1 cellular context compared by ENCODE assay signal in genomic region chr16:47143329-47143676, GRCh38.
TF ChIP-seq lines count a peak whose summit lies in the region.

No MANE protein-coding gene starts in this region.

TF ChIP-seq in K562, 482 proteins besides CTCF, POLR2A, EP300 and RAD21 (continued from another document and continues in another):
- TF ChIP-seq, protein P1, sequence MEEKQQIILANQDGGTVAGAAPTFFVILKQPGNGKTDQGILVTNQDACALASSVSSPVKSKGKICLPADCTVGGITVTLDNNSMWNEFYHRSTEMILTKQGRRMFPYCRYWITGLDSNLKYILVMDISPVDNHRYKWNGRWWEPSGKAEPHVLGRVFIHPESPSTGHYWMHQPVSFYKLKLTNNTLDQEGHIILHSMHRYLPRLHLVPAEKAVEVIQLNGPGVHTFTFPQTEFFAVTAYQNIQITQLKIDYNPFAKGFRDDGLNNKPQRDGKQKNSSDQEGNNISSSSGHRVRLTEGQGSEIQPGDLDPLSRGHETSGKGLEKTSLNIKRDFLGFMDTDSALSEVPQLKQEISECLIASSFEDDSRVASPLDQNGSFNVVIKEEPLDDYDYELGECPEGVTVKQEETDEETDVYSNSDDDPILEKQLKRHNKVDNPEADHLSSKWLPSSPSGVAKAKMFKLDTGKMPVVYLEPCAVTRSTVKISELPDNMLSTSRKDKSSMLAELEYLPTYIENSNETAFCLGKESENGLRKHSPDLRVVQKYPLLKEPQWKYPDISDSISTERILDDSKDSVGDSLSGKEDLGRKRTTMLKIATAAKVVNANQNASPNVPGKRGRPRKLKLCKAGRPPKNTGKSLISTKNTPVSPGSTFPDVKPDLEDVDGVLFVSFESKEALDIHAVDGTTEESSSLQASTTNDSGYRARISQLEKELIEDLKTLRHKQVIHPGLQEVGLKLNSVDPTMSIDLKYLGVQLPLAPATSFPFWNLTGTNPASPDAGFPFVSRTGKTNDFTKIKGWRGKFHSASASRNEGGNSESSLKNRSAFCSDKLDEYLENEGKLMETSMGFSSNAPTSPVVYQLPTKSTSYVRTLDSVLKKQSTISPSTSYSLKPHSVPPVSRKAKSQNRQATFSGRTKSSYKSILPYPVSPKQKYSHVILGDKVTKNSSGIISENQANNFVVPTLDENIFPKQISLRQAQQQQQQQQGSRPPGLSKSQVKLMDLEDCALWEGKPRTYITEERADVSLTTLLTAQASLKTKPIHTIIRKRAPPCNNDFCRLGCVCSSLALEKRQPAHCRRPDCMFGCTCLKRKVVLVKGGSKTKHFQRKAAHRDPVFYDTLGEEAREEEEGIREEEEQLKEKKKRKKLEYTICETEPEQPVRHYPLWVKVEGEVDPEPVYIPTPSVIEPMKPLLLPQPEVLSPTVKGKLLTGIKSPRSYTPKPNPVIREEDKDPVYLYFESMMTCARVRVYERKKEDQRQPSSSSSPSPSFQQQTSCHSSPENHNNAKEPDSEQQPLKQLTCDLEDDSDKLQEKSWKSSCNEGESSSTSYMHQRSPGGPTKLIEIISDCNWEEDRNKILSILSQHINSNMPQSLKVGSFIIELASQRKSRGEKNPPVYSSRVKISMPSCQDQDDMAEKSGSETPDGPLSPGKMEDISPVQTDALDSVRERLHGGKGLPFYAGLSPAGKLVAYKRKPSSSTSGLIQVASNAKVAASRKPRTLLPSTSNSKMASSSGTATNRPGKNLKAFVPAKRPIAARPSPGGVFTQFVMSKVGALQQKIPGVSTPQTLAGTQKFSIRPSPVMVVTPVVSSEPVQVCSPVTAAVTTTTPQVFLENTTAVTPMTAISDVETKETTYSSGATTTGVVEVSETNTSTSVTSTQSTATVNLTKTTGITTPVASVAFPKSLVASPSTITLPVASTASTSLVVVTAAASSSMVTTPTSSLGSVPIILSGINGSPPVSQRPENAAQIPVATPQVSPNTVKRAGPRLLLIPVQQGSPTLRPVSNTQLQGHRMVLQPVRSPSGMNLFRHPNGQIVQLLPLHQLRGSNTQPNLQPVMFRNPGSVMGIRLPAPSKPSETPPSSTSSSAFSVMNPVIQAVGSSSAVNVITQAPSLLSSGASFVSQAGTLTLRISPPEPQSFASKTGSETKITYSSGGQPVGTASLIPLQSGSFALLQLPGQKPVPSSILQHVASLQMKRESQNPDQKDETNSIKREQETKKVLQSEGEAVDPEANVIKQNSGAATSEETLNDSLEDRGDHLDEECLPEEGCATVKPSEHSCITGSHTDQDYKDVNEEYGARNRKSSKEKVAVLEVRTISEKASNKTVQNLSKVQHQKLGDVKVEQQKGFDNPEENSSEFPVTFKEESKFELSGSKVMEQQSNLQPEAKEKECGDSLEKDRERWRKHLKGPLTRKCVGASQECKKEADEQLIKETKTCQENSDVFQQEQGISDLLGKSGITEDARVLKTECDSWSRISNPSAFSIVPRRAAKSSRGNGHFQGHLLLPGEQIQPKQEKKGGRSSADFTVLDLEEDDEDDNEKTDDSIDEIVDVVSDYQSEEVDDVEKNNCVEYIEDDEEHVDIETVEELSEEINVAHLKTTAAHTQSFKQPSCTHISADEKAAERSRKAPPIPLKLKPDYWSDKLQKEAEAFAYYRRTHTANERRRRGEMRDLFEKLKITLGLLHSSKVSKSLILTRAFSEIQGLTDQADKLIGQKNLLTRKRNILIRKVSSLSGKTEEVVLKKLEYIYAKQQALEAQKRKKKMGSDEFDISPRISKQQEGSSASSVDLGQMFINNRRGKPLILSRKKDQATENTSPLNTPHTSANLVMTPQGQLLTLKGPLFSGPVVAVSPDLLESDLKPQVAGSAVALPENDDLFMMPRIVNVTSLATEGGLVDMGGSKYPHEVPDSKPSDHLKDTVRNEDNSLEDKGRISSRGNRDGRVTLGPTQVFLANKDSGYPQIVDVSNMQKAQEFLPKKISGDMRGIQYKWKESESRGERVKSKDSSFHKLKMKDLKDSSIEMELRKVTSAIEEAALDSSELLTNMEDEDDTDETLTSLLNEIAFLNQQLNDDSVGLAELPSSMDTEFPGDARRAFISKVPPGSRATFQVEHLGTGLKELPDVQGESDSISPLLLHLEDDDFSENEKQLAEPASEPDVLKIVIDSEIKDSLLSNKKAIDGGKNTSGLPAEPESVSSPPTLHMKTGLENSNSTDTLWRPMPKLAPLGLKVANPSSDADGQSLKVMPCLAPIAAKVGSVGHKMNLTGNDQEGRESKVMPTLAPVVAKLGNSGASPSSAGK (IDR thresholded peaks at IDR 0.05) = peak; percentile 56; the same call in 1 of the 2 replicates
- TF ChIP-seq TARDBP (IDR thresholded peaks at IDR 0.05) = no peak
- no peak for TF ChIP-seq ZNF444 (CRISPR knock-in tag; IDR thresholded peaks at IDR 0.05)
- TF ChIP-seq MTF1 (CRISPR knock-in tag; IDR thresholded peaks at IDR 0.05; ENCODE audit: borderline replicate concordance) = no peak
- TF ChIP-seq, protein P2, sequence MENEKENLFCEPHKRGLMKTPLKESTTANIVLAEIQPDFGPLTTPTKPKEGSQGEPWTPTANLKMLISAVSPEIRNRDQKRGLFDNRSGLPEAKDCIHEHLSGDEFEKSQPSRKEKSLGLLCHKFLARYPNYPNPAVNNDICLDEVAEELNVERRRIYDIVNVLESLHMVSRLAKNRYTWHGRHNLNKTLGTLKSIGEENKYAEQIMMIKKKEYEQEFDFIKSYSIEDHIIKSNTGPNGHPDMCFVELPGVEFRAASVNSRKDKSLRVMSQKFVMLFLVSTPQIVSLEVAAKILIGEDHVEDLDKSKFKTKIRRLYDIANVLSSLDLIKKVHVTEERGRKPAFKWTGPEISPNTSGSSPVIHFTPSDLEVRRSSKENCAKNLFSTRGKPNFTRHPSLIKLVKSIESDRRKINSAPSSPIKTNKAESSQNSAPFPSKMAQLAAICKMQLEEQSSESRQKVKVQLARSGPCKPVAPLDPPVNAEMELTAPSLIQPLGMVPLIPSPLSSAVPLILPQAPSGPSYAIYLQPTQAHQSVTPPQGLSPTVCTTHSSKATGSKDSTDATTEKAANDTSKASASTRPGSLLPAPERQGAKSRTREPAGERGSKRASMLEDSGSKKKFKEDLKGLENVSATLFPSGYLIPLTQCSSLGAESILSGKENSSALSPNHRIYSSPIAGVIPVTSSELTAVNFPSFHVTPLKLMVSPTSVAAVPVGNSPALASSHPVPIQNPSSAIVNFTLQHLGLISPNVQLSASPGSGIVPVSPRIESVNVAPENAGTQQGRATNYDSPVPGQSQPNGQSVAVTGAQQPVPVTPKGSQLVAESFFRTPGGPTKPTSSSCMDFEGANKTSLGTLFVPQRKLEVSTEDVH (IDR thresholded peaks at IDR 0.05; ENCODE audit: low read depth, partially characterized antibody) = no peak
- no peak for TF ChIP-seq ZFP1 (CRISPR knock-in tag; IDR thresholded peaks at IDR 0.05)
- TF ChIP-seq, protein P3, sequence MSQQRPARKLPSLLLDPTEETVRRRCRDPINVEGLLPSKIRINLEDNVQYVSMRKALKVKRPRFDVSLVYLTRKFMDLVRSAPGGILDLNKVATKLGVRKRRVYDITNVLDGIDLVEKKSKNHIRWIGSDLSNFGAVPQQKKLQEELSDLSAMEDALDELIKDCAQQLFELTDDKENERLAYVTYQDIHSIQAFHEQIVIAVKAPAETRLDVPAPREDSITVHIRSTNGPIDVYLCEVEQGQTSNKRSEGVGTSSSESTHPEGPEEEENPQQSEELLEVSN (IDR thresholded peaks at IDR 0.05; ENCODE audit: borderline replicate concordance in 1 of 2, extremely low read depth in 1 of 2, insufficient read depth in 1 of 2, insufficient read length in 1 of 2, low read depth in 1 of 2, low read length in 1 of 2, poor library complexity in 1 of 2, severe bottlenecking in 1 of 2) = peak in 1 of 2 experiments; percentile 90
- peak; percentile 35 for TF ChIP-seq KDM5B (IDR thresholded peaks at IDR 0.05; ENCODE audit: insufficient replicate concordance, low read depth, low read length)
- TF ChIP-seq RREB1 (CRISPR knock-in tag; IDR thresholded peaks at IDR 0.05) = no peak
- TF ChIP-seq ZBTB7A (IDR thresholded peaks at IDR 0.05; ENCODE audit: borderline replicate concordance, control insufficient read depth, low read depth, low read length) = peak; percentile 10; the same call in 1 of the 2 replicates
- no peak for TF ChIP-seq ZNF253 (CRISPR knock-in tag; conservative IDR thresholded peaks at IDR 0.05)
- no peak for TF ChIP-seq NFIX (CRISPR knock-in tag; IDR thresholded peaks at IDR 0.05; ENCODE audit: low read depth)
- TF ChIP-seq MYC (IDR thresholded peaks at IDR 0.05; ENCODE audit: low read depth, low read length) = peak; percentile 53; the same call in 1 of the 2 replicates
- no peak for TF ChIP-seq MYC (CRISPR knock-in tag; IDR thresholded peaks at IDR 0.05; ENCODE audit: borderline replicate concordance, low read depth)
- TF ChIP-seq ZNF133 (CRISPR knock-in tag; IDR thresholded peaks at IDR 0.05) = no peak
- TF ChIP-seq HMGN3 (IDR thresholded peaks at IDR 0.05; ENCODE audit: borderline replicate concordance, extremely low read depth, insufficient read length, low read depth, low read length) = peak; percentile 82
- no peak for TF ChIP-seq MYNN (IDR thresholded peaks at IDR 0.05)
- TF ChIP-seq MYNN (CRISPR knock-in tag; IDR thresholded peaks at IDR 0.05) = no peak
- TF ChIP-seq ZBTB49 (CRISPR knock-in tag; IDR thresholded peaks at IDR 0.05; ENCODE audit: borderline replicate concordance) = no peak
- TF ChIP-seq SMAD3 (CRISPR knock-in tag; conservative IDR thresholded peaks at IDR 0.05) = no peak
- no peak for TF ChIP-seq NFE2L1 (tag; IDR thresholded peaks at IDR 0.05; ENCODE audit: borderline replicate concordance, low read depth)
- no peak for TF ChIP-seq ZNF75A (CRISPR knock-in tag; IDR thresholded peaks at IDR 0.05)
- no peak for TF ChIP-seq SREBF1 (IDR thresholded peaks at IDR 0.05; ENCODE audit: borderline replicate concordance, low read depth, low read length)
- TF ChIP-seq ZNF511 (CRISPR knock-in tag; IDR thresholded peaks at IDR 0.05) = no peak
- no peak for TF ChIP-seq ELK3 (CRISPR knock-in tag; IDR thresholded peaks at IDR 0.05)
- TF ChIP-seq GABPB1 (CRISPR knock-in tag; IDR thresholded peaks at IDR 0.05) = no peak
- peak in 1 of 2 experiments; percentile 43; a peak in 2 of 4 replicates for TF ChIP-seq NRF1 (conservative IDR thresholded peaks at IDR 0.05 in 1 of 2, IDR thresholded peaks at IDR 0.05 in 1 of 2)
- TF ChIP-seq U2AF1 (optimal IDR thresholded peaks at IDR 0.05; ENCODE audit: low read depth, low read length) = peak; percentile 67
- TF ChIP-seq CREB1 (IDR thresholded peaks at IDR 0.05) = no peak
- peak; percentile 25; the same call in 1 of the 2 replicates for TF ChIP-seq CREB1 (CRISPR knock-in tag; IDR thresholded peaks at IDR 0.05)
- no peak for TF ChIP-seq PHB (CRISPR knock-in tag; IDR thresholded peaks at IDR 0.05)
- TF ChIP-seq ZNF12 (CRISPR knock-in tag; IDR thresholded peaks at IDR 0.05) = no peak
- TF ChIP-seq ZNF764 (CRISPR knock-in tag; IDR thresholded peaks at IDR 0.05; ENCODE audit: low read depth) = no peak
